ENCODE assay signal across 7 cellular contexts in the genomic region with DNA sequence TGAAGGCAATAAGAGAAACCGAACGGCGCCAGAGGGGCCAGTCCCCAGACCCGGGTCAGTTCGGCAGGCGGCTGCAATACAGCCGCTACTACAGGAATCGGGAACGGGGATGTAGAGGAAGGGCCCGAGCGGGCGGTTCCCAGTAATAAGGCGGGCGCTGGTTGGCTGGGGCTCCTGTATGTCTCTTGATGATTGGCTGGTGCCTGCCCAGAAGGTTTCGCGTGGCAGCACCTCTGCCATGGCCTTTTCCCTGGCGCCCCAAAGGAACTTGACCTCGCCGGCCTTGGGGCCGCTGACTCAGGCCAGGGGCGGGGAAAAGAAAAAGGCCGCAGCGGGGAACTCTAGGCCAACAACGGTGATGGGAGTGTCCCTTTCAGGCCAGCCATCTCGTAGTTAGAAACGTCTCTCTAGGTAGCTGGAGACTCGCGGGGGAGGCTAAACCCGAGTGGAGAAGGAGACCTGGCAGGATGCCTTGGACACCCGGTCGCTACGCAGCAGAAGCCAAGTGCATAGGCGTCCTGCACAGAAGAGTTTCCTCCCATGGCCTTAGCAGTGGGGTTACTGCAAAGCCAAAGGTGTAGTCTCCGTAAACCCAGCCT. TPM values are rescaled to one million over a fixed set of nuclear protein-coding genes. Genes with fewer than 3 reads are reported as not detected.
DNase-seq lines count a peak whose midpoint lies in the region; ATAC-seq, FAIRE-seq and TF ChIP-seq lines count a peak whose summit lies in the region.

A gene with protein sequence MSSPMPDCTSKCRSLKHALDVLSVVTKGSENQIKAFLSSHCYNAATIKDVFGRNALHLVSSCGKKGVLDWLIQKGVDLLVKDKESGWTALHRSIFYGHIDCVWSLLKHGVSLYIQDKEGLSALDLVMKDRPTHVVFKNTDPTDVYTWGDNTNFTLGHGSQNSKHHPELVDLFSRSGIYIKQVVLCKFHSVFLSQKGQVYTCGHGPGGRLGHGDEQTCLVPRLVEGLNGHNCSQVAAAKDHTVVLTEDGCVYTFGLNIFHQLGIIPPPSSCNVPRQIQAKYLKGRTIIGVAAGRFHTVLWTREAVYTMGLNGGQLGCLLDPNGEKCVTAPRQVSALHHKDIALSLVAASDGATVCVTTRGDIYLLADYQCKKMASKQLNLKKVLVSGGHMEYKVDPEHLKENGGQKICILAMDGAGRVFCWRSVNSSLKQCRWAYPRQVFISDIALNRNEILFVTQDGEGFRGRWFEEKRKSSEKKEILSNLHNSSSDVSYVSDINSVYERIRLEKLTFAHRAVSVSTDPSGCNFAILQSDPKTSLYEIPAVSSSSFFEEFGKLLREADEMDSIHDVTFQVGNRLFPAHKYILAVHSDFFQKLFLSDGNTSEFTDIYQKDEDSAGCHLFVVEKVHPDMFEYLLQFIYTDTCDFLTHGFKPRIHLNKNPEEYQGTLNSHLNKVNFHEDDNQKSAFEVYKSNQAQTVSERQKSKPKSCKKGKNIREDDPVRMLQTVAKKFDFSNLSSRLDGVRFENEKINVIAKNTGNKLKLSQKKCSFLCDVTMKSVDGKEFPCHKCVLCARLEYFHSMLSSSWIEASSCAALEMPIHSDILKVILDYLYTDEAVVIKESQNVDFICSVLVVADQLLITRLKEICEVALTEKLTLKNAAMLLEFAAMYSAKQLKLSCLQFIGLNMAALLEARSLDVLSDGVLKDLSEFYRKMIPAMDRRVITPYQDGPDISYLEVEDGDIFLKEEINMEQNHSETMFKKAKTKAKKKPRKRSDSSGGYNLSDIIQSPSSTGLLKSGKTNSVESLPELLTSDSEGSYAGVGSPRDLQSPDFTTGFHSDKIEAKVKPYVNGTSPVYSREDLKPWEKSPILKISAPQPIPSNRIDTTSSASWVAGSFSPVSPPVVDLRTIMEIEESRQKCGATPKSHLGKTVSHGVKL (N-terminal part only) (minus strand): TSS at position 111 of the 599 bp plus-strand sequence. CDS start 7,258 bp downstream, outside the sequence.

- no peaks in the 10 kb centered on the region for H3K36me3 Mint-ChIP-seq in astrocyte (ENCODE audit: low read depth, unreplicated experiment)

- H3K4me1 ChIP-seq in astrocyte (ENCODE audit: insufficient read depth, low read length) (peaks cover 21% of the 10 kb centered on the region), hepatocyte (ENCODE audit: insufficient read depth) (peaks cover 16% of the 10 kb centered on the region)

- H3K27ac Mint-ChIP-seq in astrocyte (ENCODE audit: unreplicated experiment), result peak within 1 kb of the TSS; percentile 99

- H3K9me3 ChIP-seq in astrocyte (ENCODE audit: insufficient read depth, low read depth, low read length) (no peaks in the 10 kb centered on the region), hepatocyte (ENCODE audit: low read depth) (no peaks in the 10 kb centered on the region)

- no peaks in the 10 kb centered on the region for H3K9me2 ChIP-seq in hepatocyte (replicated peaks; ENCODE audit: insufficient read depth)

- H3K27me3 ChIP-seq in astrocyte (ENCODE audit: insufficient read depth, low read length) (no peaks in the 10 kb centered on the region), hepatocyte (no peaks in the 10 kb centered on the region)

- peaks cover 15% of the 10 kb centered on the region for H4K20me1 ChIP-seq in astrocyte (ENCODE audit: insufficient read depth, low read length)
- peaks cover 8% of the 10 kb centered on the region for H4K20me1 ChIP-seq in hepatocyte (ENCODE audit: insufficient read depth, poor library complexity, severe bottlenecking)

- under 1% methylated on average over 34 of the region's 34 CpGs for WGBS in hepatocyte (ENCODE audit: low lambda C conversion rate, missing lambda C conversion rate)

- H2AFZ ChIP-seq in astrocyte (ENCODE audit: low read depth, low read length) (peak within 1 kb of the TSS; percentile 99), hepatocyte (peak within 1 kb of the TSS; percentile 78)

- peak within 1 kb of the TSS; percentile 99 for H3K4me2 ChIP-seq in astrocyte (ENCODE audit: low read length)
- H3K4me2 ChIP-seq in hepatocyte, result peak within 1 kb of the TSS; percentile 77

- H3K9me3 Mint-ChIP-seq in astrocyte (ENCODE audit: unreplicated experiment), result no peaks in the 10 kb centered on the region

- DNase-seq in NCI-H2029 (lab: John Stamatoyannopoulos, UW) (peak; percentile 86), T-helper 22 cell (ENCODE audit: low read depth) (peak; percentile 80), astrocyte (ENCODE audit: low read depth) (peak; percentile 83), hepatocyte (ENCODE audit: low spot score) (peak; percentile 96), retinal pigment epithelial cell (ENCODE audit: low read depth) (peak; percentile 77)

- peak within 1 kb of the TSS; percentile 88 for H3K27ac ChIP-seq in astrocyte (ENCODE audit: low read depth, low read length)
- peak within 1 kb of the TSS; percentile 99 for H3K27ac ChIP-seq in hepatocyte

- peak within 1 kb of the TSS; percentile 91 for H3K4me3 Mint-ChIP-seq in astrocyte (ENCODE audit: unreplicated experiment)

- no peak for TF ChIP-seq CTCF in astrocyte (IDR thresholded peaks at IDR 0.05; ENCODE audit: insufficient read depth, low read depth, low read length)
- no peak for TF ChIP-seq CTCF in hepatocyte (IDR thresholded peaks at IDR 0.05; ENCODE audit: poor library complexity)
- TF ChIP-seq CTCF in retinal pigment epithelial cell (conservative IDR thresholded peaks at IDR 0.05; ENCODE audit: low read depth, low read length), result no peak

- peak within 1 kb of the TSS; percentile 86 for H3K4me3 ChIP-seq in astrocyte (ENCODE audit: insufficient read depth, low read depth, low read length)
- H3K4me3 ChIP-seq in hepatocyte, result peak within 1 kb of the TSS; percentile 76
- H3K4me3 ChIP-seq in retinal pigment epithelial cell (ENCODE audit: low read length), result peak within 1 kb of the TSS; percentile 87

- no peaks in the 10 kb centered on the region for H3K27me3 Mint-ChIP-seq in astrocyte (ENCODE audit: low read depth, unreplicated experiment)

- H3K9ac ChIP-seq in astrocyte (ENCODE audit: low read length), result peak within 1 kb of the TSS; percentile 94

- ATAC-seq in GM18505 (IDR thresholded peaks at IDR 0.05; ENCODE audit: unreplicated experiment) (peak; percentile 89), HG02973 (IDR thresholded peaks at IDR 0.05; ENCODE audit: unreplicated experiment) (peak; percentile 85)

- H3K36me3 ChIP-seq in astrocyte (ENCODE audit: insufficient read depth, low read length) (peaks cover 3% of the 10 kb centered on the region), hepatocyte (replicated peaks; ENCODE audit: insufficient read depth, low read depth) (no peaks in the 10 kb centered on the region)

- no peak for FAIRE-seq in astrocyte (lab: Jason Lieb, UNC)

- TF ChIP-seq POLR2A in GM18505 (IDR thresholded peaks at IDR 0.05; ENCODE audit: borderline replicate concordance, extremely low read depth, insufficient read depth, insufficient read length), result peak; percentile 81

- H3K4me1 Mint-ChIP-seq in astrocyte (ENCODE audit: low read depth, unreplicated experiment), result peaks cover 23% of the 10 kb centered on the region

- H3K79me2 ChIP-seq in astrocyte (ENCODE audit: insufficient read depth, low read length), result peaks cover 52% of the 10 kb centered on the region
- peaks cover 42% of the 10 kb centered on the region for H3K79me2 ChIP-seq in hepatocyte

RNA-seq across cellular contexts. Expression of the gene that starts here (rescaled TPM):
- total RNA-seq in astrocyte (42.7 and 43.9 TPM in 2 replicates), hepatocyte (54.2 and 60.3 TPM in 2 replicates)
- polyA plus RNA-seq in hepatocyte, result 17.3 and 19.6 TPM in 2 replicates

Comparison
In these comparisons a context has a peak if more than half of its experiments do, and no peak if none do; other contexts are left out.
1. Peak in every context shown above with its lines: DNase-seq, ATAC-seq, H3K4me3 ChIP-seq and H3K27ac ChIP-seq.